ENCODE assay signal across 8 cellular contexts in genomic region chr10:125146791-125147604, GRCh38. TPM values are rescaled to one million over a fixed set of nuclear protein-coding genes. Genes with fewer than 3 reads are reported as not detected.
DNase-seq lines count a peak whose midpoint lies in the region; ATAC-seq, FAIRE-seq and TF ChIP-seq lines count a peak whose summit lies in the region.

No MANE protein-coding gene starts in this region.

- no peaks in the 10 kb centered on the region for H3K9me2 ChIP-seq in MM.1S (replicated peaks; ENCODE audit: insufficient read depth, low read length)

- H3K23ac ChIP-seq in H1 (ENCODE audit: insufficient read length) = no peak overlapping the region

- no peak for FAIRE-seq in H1 (lab: Jason Lieb, UNC)

- peak overlapping the region; percentile 38; the same call in 1 of the 2 replicates for H3K4me2 ChIP-seq in MM.1S (ENCODE audit: low read depth, low read length)
- peak overlapping the region in 1 of 2 experiments; percentile 79; a peak in 1 of 4 replicates for H3K4me2 ChIP-seq in H1 (ENCODE audit: insufficient read depth in 1 of 2, low read depth in 2 of 2, low read length in 2 of 2)
- no peak overlapping the region for H3K4me2 ChIP-seq in neural progenitor cell

- H3K27ac ChIP-seq in C4-2B (peak overlapping the region; percentile 30), MM.1S (ENCODE audit: low read length) (no peak overlapping the region), H1 (ENCODE audit: low read depth, low read length) (no peak overlapping the region), neural progenitor cell (no peak overlapping the region)

- TF ChIP-seq EP300 in H1 (IDR thresholded peaks at IDR 0.05; ENCODE audit: borderline replicate concordance in 1 of 2, low read depth in 2 of 2, low read length in 2 of 2) = no peak

- no peak overlapping the region for H4K91ac ChIP-seq in H1 (replicated peaks; ENCODE audit: insufficient read length, low read length)

- TF ChIP-seq RAD21 in H1 (IDR thresholded peaks at IDR 0.05 in 1 of 2, conservative IDR thresholded peaks at IDR 0.05 in 1 of 2; ENCODE audit: low read depth in 2 of 2, low read length in 2 of 2) = no peak

- H3K4me3 ChIP-seq in MM.1S (ENCODE audit: low read length) (no peak overlapping the region), H1 (ENCODE audit: extremely low read depth in 1 of 4, insufficient read depth in 2 of 4, low read depth in 3 of 4, low read length in 4 of 4) (no peak overlapping the region), neural progenitor cell (no peak overlapping the region)

- H3K27me3 Mint-ChIP-seq in neural progenitor cell (ENCODE audit: insufficient read depth, low read depth) = peaks cover 4% of the 10 kb centered on the region

- CTCF ChIA-PET in H1 (lab: Charles Lee; ENCODE audit: partially characterized antibody) = interaction anchor here (1.0 to 1.7 kb wide), 4 partner anchors 10 to 196 kb away, joined by 4 to 5 read pairs (median 4); no protein-coding TSS in a partner anchor

- H3K27me3 ChIP-seq in MM.1S (replicated peaks; ENCODE audit: insufficient read depth, low read length) (peaks cover 68% of the 10 kb centered on the region), H1 (replicated peaks in 1 of 4; ENCODE audit: control insufficient read depth in 3 of 4, extremely low read depth in 1 of 4, insufficient read depth in 3 of 4, low read length in 3 of 4) (no peaks in the 10 kb centered on the region), neural progenitor cell (no peaks in the 10 kb centered on the region)

- peaks cover 59% of the 10 kb centered on the region for H3K4me1 Mint-ChIP-seq in neural progenitor cell

- no peak overlapping the region for H2BK12ac ChIP-seq in H1 (ENCODE audit: low read depth, low read length)

- DNase-seq in MM.1S (peak; percentile 54), H1 (ENCODE audit: low read depth in 1 of 2, low spot score in 2 of 2) (no peak), neural progenitor cell (ENCODE audit: low spot score) (no peak)
- DNase-seq in activated effector memory CD4-positive, alpha-beta T cell treated with Interleukin-2 at 50 U/mL for 16 hours = no peak
- DNase-seq in stimulated activated CD4-positive, alpha-beta T cell treated with anti-CD3 and anti-CD28 coated beads, Interleukin-15, amount 100 ng/mL, for 24 hours = no peak

- H3K23me2 ChIP-seq in H1 (ENCODE audit: low read depth, low read length) = no peaks in the 10 kb centered on the region; the same call in 1 of the 2 replicates

- H2BK20ac ChIP-seq in H1 (ENCODE audit: low read length) = no peak overlapping the region

- TF ChIP-seq POLR2A in H1 (IDR thresholded peaks at IDR 0.05; ENCODE audit: control extremely low read depth in 1 of 2, low read depth in 2 of 2, low read length in 2 of 2) = no peak

- ATAC-seq in HG03354 (IDR thresholded peaks at IDR 0.05; ENCODE audit: poor library complexity, severe bottlenecking, unreplicated experiment) (no peak), GM21528 (IDR thresholded peaks at IDR 0.05; ENCODE audit: low FRiP score, unreplicated experiment) (no peak)

- no peaks in the 10 kb centered on the region for H3K4me1 ChIP-seq in MM.1S (ENCODE audit: low read length)
- H3K4me1 ChIP-seq in H1 (replicated peaks in 1 of 4; ENCODE audit: control insufficient read depth in 3 of 4, insufficient read depth in 4 of 4, low read length in 3 of 4) = peaks cover 35 to 70% (median 59%) of the 10 kb centered on the region in 4 experiments
- peaks cover 34% of the 10 kb centered on the region for H3K4me1 ChIP-seq in neural progenitor cell

- H3K79me1 ChIP-seq in H1 (ENCODE audit: low read depth, low read length) = peaks cover 12% of the 10 kb centered on the region

- H2BK15ac ChIP-seq in H1 (ENCODE audit: low read length) = no peak overlapping the region

- H3F3A ChIP-seq in MM.1S (ENCODE audit: insufficient read depth, low read length) (no peaks in the 10 kb centered on the region), neural progenitor cell (ENCODE audit: low read depth) (peaks cover 3% of the 10 kb centered on the region)

- peak overlapping the region; percentile 65 for H3K27ac Mint-ChIP-seq in neural progenitor cell

- no peak overlapping the region for H3K14ac ChIP-seq in H1 (ENCODE audit: insufficient read length)

- H2AFZ ChIP-seq in MM.1S (ENCODE audit: low read length) = no peak overlapping the region
- no peak overlapping the region for H2AFZ ChIP-seq in H1 (ENCODE audit: low read length)
- H2AFZ ChIP-seq in neural progenitor cell (replicated peaks) = no peak overlapping the region

- no peak overlapping the region for H4K8ac ChIP-seq in H1 (ENCODE audit: extremely low read depth, insufficient read depth, low read length)

- H3K9me3 Mint-ChIP-seq in neural progenitor cell = no peaks in the 10 kb centered on the region

- H3K79me2 ChIP-seq in MM.1S (ENCODE audit: low read length) (no peaks in the 10 kb centered on the region), H1 (ENCODE audit: control insufficient read depth in 1 of 2, insufficient read depth in 2 of 2, low read length in 2 of 2) (peaks cover 90 to 97% of the 10 kb centered on the region in 2 experiments), neural progenitor cell (ENCODE audit: low read depth) (peaks cover 100% of the 10 kb centered on the region)

- H3K9ac ChIP-seq in MM.1S (ENCODE audit: low read length) (no peak overlapping the region), H1 (replicated peaks in 1 of 4; ENCODE audit: extremely low read depth in 1 of 4, low read depth in 3 of 4, low read length in 3 of 4) (no peak overlapping the region; a peak in 1 of 7 replicates), neural progenitor cell (no peak overlapping the region)

- no peak overlapping the region for H3K4me3 Mint-ChIP-seq in neural progenitor cell

- 86% methylated on average over 14 of the region's 14 CpGs; no CpG with 5 or more reads in 1 of the 2 experiments for WGBS in H1 (ENCODE audit: extremely low coverage in 1 of 2, insufficient coverage in 1 of 2, insufficient read length in 1 of 2, insufficient replicate concordance in 2 of 2, low coverage in 1 of 2, low lambda C conversion rate in 2 of 2, missing lambda C conversion rate in 1 of 2), 2 experiments

- 0 out of 2 replicates have a peak overlapping the region, but pooled peaks have one; percentile 16 for H2AK5ac ChIP-seq in H1 (ENCODE audit: low read depth, low read length)

- POLR2A ChIA-PET in H1 (lab: Charles Lee; ENCODE audit: partially characterized antibody) = interaction anchor here (0.6 to 3.9 kb wide), 8 partner anchors 8 to 99 kb away, joined by 3 to 22 read pairs (median 4); no protein-coding TSS in a partner anchor

- no peaks in the 10 kb centered on the region for H4K20me1 ChIP-seq in MM.1S (ENCODE audit: insufficient read depth, low read length)
- H4K20me1 ChIP-seq in H1 (replicated peaks in 1 of 2; ENCODE audit: control insufficient read depth in 1 of 2, insufficient read depth in 2 of 2, low read length in 2 of 2) = peaks cover 58 to 66% of the 10 kb centered on the region in 2 experiments
- H4K20me1 ChIP-seq in neural progenitor cell (ENCODE audit: low read depth) = peaks cover 100% of the 10 kb centered on the region

- peaks cover 25% of the 10 kb centered on the region for H3K36me3 Mint-ChIP-seq in neural progenitor cell

- no peak overlapping the region for H3K4ac ChIP-seq in H1 (replicated peaks; ENCODE audit: insufficient read length, low read depth, low read length)

- peak overlapping the region; percentile 85; the same call in 1 of the 2 replicates for H2BK5ac ChIP-seq in H1 (ENCODE audit: low read depth, low read length)

- TF ChIP-seq CTCF in C4-2B (conservative IDR thresholded peaks at IDR 0.05) = no peak
- no peak for TF ChIP-seq CTCF in MM.1S (IDR thresholded peaks at IDR 0.05; ENCODE audit: low read length)
- TF ChIP-seq CTCF in H1 (IDR thresholded peaks at IDR 0.05; ENCODE audit: control extremely low read depth in 1 of 3, insufficient read depth in 1 of 3, low read depth in 1 of 3, low read length in 3 of 3) = no peak
- TF ChIP-seq CTCF in neural progenitor cell (IDR thresholded peaks at IDR 0.05) = no peak

- no peak overlapping the region for H3K56ac ChIP-seq in H1 (replicated peaks; ENCODE audit: insufficient read length, low read depth, low read length)

- H3K18ac ChIP-seq in H1 (ENCODE audit: extremely low read depth, low read length) = no peak overlapping the region

- no peak overlapping the region for H4K5ac ChIP-seq in H1 (ENCODE audit: insufficient read length, low read depth, low read length)

- H3K9me3 ChIP-seq in MM.1S (replicated peaks; ENCODE audit: insufficient read depth, low read length) = no peaks in the 10 kb centered on the region
- no peaks in the 10 kb centered on the region for H3K9me3 ChIP-seq in H1 (ENCODE audit: insufficient read depth in 2 of 2, low read depth in 1 of 2, low read length in 1 of 2)
- no peaks in the 10 kb centered on the region for H3K9me3 ChIP-seq in neural progenitor cell (ENCODE audit: low read depth)

- no peaks in the 10 kb centered on the region for H3K36me3 ChIP-seq in MM.1S (replicated peaks; ENCODE audit: insufficient read depth, low read length)
- peaks cover 0 to 50% (median 4%) of the 10 kb centered on the region in 4 experiments; a peak in 6 of 8 replicates for H3K36me3 ChIP-seq in H1 (ENCODE audit: control insufficient read depth in 2 of 4, insufficient read depth in 4 of 4, low read length in 3 of 4)
- H3K36me3 ChIP-seq in neural progenitor cell = no peaks in the 10 kb centered on the region

- H2BK120ac ChIP-seq in H1 (replicated peaks; ENCODE audit: low read depth, low read length) = no peak overlapping the region

TF ChIP-seq in H1, 55 proteins besides CTCF, POLR2A, EP300 and RAD21:
- no peak for TF ChIP-seq CBX8 (IDR thresholded peaks at IDR 0.05; ENCODE audit: borderline replicate concordance, low read depth, low read length)
- peak; percentile 31; the same call in 1 of the 2 replicates for TF ChIP-seq POLR2AphosphoS5 (IDR thresholded peaks at IDR 0.05; ENCODE audit: low read depth, low read length)
TF ChIP-seq in H1: peak in this region for 1.

RNA-seq across cellular contexts. Expression of gene CTBP2, which starts 13.4 kb away (rescaled TPM):
- 218 and 221 TPM in 2 replicates for total RNA-seq in H1 (2021; fragmentation: NEBNext Ultra II Directional; extraction: Animal tissue kit (Norgen Biotek cat#: 25700))
- 208 and 274 TPM in 2 replicates for polyA plus RNA-seq in H1 (2011; rRNA removed)
- polyA plus RNA-seq in H1 (2011; cell fraction: cytosol; rRNA removed) = 254 TPM
- 524 TPM for polyA plus RNA-seq in H1 (2011; cell fraction: nucleus; rRNA removed)
- polyA plus RNA-seq in H1 (2012, experiment 1 of 2) = 156 to 222 TPM (median 206 TPM) in 4 replicates
- 48.0 TPM for polyA plus RNA-seq in H1 (2012, experiment 2 of 2)
- polyA plus RNA-seq in H1 (2013, experiment 1 of 2) = 109 TPM
- 108 TPM for polyA plus RNA-seq in H1 (2013, experiment 2 of 2)
- 244 and 299 TPM in 2 replicates for polyA minus RNA-seq in H1 (2011; rRNA and poly(A)+ RNA removed)
- polyA minus RNA-seq in H1 (2011; cell fraction: cytosol; rRNA and poly(A)+ RNA removed) = 209 TPM
- polyA minus RNA-seq in H1 (2011; cell fraction: nucleus; rRNA and poly(A)+ RNA removed) = 223 TPM
- total RNA-seq in neural progenitor cell (ENCODE audit: low replicate concordance) = 55.2 and 97.6 TPM in 2 replicates
